ENCODE assay signal across 21 cellular contexts in the genomic region with DNA sequence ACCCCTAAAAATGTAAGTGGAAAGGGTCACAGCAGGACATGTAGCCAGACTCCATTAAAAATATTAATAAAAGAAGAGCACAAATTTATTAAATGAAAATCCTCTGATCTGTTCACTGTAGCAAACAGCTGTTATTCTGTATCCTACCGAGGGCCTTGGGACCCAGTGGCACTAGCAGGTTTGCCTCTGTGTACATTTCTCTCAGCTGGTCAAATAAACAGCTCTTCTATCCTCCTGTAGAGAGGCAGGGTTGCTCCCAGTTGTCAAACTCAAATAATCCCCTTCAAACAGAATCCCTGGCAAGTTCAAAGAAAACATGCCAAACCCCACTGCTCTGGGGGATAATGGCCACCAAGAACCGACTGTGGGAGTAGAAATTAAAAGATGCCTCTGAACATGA.
"Had no signal": no experiment of that assay in that cellular context is flagged by ENCODE, and none has a peak within 500 bp of the region (broad histone marks: within the 10 kb centered on the region; RNA-seq: fewer than 3 reads in every experiment).

No MANE protein-coding gene starts in this region.

- H3K4me1 ChIP-seq: gastrocnemius medialis, heart right ventricle, lower lobe of right lung, suprapubic skin had no signal

- H3K27ac Mint-ChIP-seq: activated B cell treated with CpG ODN at 0.5 μM for 24 hours; activated CD8-positive, alpha-beta T cell treated with anti-CD3 and anti-CD28 coated beads, Interleukin-2, amount 10 ng/mL, durations not matched to agents 7 days and 5 days; activated naive CD8-positive, alpha-beta T cell; progenitor cell of endocrine pancreas; stimulated activated naive CD8-positive, alpha-beta T cell treated with anti-CD3 and anti-CD28 coated beads, Interleukin-15, Interleukin-2, amounts not matched to agents 100 ng/mL and 50 ng/mL, for 24 hours had no signal

- H3K4me3 Mint-ChIP-seq: activated B cell treated with CpG ODN at 0.5 μM for 24 hours; activated CD8-positive, alpha-beta T cell treated with anti-CD3 and anti-CD28 coated beads, Interleukin-2, amount 10 ng/mL, durations not matched to agents 7 days and 5 days; activated naive CD8-positive, alpha-beta T cell; stimulated activated naive CD8-positive, alpha-beta T cell treated with anti-CD3 and anti-CD28 coated beads, Interleukin-15, Interleukin-2, amounts not matched to agents 100 ng/mL and 50 ng/mL, for 24 hours had no signal

- H3K27me3 ChIP-seq: gastrocnemius medialis, heart right ventricle, suprapubic skin had no signal

- H3K36me3 ChIP-seq: gastrocnemius medialis, heart right ventricle, lower lobe of right lung, suprapubic skin had no signal

- ATAC-seq: activated CD8-positive, alpha-beta T cell treated with anti-CD3 and anti-CD28 coated beads, Interleukin-2, amount 10 ng/mL, durations not matched to agents 7 days and 5 days; gastrocnemius medialis; heart right ventricle; lower lobe of right lung; right cardiac atrium had no signal

- H3K36me3 Mint-ChIP-seq: activated naive CD8-positive, alpha-beta T cell had no signal

- H3K9me3 ChIP-seq: gastrocnemius medialis, heart right ventricle, lower lobe of right lung, suprapubic skin had no signal

- FAIRE-seq: small intestine, TTC549 had no signal

- H3K4me1 Mint-ChIP-seq: activated B cell treated with CpG ODN at 0.5 μM for 24 hours had no signal

- H3K9me3 Mint-ChIP-seq: activated B cell treated with CpG ODN at 0.5 μM for 24 hours; stimulated activated naive CD8-positive, alpha-beta T cell treated with anti-CD3 and anti-CD28 coated beads, Interleukin-15, Interleukin-2, amounts not matched to agents 100 ng/mL and 50 ng/mL, for 24 hours had no signal

- DNase-seq: activated B cell treated with CpG ODN at 0.5 μM for 24 hours; activated CD4-positive, alpha-beta T cell treated with anti-CD3 and anti-CD28 coated beads for 48 hours; activated CD8-positive, alpha-beta memory T cell treated with anti-CD3 and anti-CD28 coated beads, Interleukin-2, amount 50 U/mL, for 4 hours; activated CD8-positive, alpha-beta T cell treated with anti-CD3 and anti-CD28 coated beads, Interleukin-2, amount 10 ng/mL, durations not matched to agents 7 days and 5 days; activated effector memory CD4-positive, alpha-beta T cell treated with anti-CD3 and anti-CD28 coated beads, Interleukin-2, amount 50 U/mL, for 16 hours; activated T-cell treated with anti-CD3 and anti-CD28 coated beads, Interleukin-2, amount 50 U/mL, for 48 hours; amniotic stem cell; erythroblast; gastrocnemius medialis; heart right ventricle; lower lobe of right lung; right cardiac atrium; small intestine; stimulated activated CD4-positive, alpha-beta T cell treated with anti-CD3 and anti-CD28 coated beads, Interleukin-4, amount 100 ng/mL, for 4 hours; stimulated activated CD8-positive, alpha-beta memory T cell treated with anti-CD3 and anti-CD28 coated beads, Interleukin-4, amount 100 ng/mL, for 48 hours; trophoblast cell had no signal

- H3K4me3 ChIP-seq: gastrocnemius medialis, heart right ventricle, lower lobe of right lung, suprapubic skin had no signal

- H3K27ac ChIP-seq: gastrocnemius medialis, heart right ventricle, lower lobe of right lung, suprapubic skin had no signal

- H3K27me3 Mint-ChIP-seq: activated B cell treated with CpG ODN at 0.5 μM for 24 hours; activated naive CD8-positive, alpha-beta T cell; progenitor cell of endocrine pancreas; stimulated activated naive CD8-positive, alpha-beta T cell treated with anti-CD3 and anti-CD28 coated beads, Interleukin-15, Interleukin-2, amounts not matched to agents 100 ng/mL and 50 ng/mL, for 24 hours had no signal
